Comparison of ENCODE assay signal across 8 cellular contexts in the genomic region with DNA sequence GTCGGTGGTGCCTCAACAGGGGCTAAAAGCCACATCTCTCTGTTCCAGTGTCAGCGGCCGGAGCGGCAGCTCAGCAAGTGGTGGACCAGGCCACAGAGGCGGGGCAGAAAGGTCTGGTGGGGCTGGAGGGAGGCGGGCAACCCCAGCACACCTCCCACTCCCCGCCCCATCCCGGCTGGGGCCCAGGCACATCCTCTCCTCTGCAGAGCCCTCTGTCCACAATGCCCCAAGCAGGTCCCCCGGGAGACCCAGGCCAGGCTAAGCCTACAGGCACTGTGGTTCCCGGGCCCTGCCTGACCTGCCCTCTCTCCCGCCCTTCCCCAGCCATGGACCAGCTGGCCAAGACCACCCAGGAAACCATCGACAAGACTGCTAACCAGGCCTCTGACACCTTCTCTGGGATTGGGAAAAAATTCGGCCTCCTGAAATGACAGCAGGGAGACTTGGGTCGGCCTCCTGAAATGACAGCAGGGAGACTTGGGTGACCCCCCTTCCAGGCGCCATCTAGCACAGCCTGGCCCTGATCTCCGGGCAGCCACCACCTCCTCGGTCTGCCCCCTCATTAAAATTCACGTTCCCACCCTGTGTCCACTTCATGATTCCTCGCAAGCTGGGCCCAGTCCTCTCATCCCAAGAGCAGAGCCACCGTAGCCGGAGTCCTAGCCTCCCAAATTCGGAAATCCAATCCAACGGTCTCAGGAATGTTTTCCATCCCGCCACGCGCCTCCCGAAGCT. TPM values are rescaled to one million over a fixed set of nuclear protein-coding genes. Genes with fewer than 3 reads are reported as not detected.
DNase-seq lines count a peak whose midpoint lies in the region; ATAC-seq and TF ChIP-seq lines count a peak whose summit lies in the region.

No MANE protein-coding gene starts in this region.

- H3K79me2 ChIP-seq in SK-N-SH (ENCODE audit: insufficient read depth), result no peaks in the 10 kb centered on the region

- H3K9ac ChIP-seq in mesenchymal stem cell (ENCODE audit: low read length), result peak overlapping the region; percentile 97
- no peak overlapping the region for H3K9ac ChIP-seq in SK-N-SH

- WGBS in ectodermal cell, 2 experiments, result 20% methylated on average over 27 of the region's 27 CpGs
- WGBS in mesenchymal stem cell, result 12% methylated on average over 27 of the region's 27 CpGs
- WGBS in SK-N-SH (ENCODE audit: low lambda C conversion rate), result 92% methylated on average over 21 of the region's 27 CpGs

- H2BK120ac ChIP-seq in mesenchymal stem cell (ENCODE audit: low read depth, low read length), result peak overlapping the region; percentile 99

- H2AK5ac ChIP-seq in mesenchymal stem cell (ENCODE audit: low read length, severe bottlenecking), result peak overlapping the region; percentile 40

- peak overlapping the region; percentile 36 for H2AFZ ChIP-seq in mesenchymal stem cell (ENCODE audit: low read depth, low read length)
- H2AFZ ChIP-seq in SK-N-SH (ENCODE audit: low read depth), result no peak overlapping the region

- H3K4me2 ChIP-seq in mesenchymal stem cell (ENCODE audit: low read length, poor library complexity, severe bottlenecking), result peak overlapping the region; percentile 95
- no peak overlapping the region for H3K4me2 ChIP-seq in SK-N-SH

- H2BK12ac ChIP-seq in mesenchymal stem cell (ENCODE audit: low read length in 2 of 2), result peak overlapping the region; percentile 49 to 70

- H3K4ac ChIP-seq in mesenchymal stem cell (ENCODE audit: low read depth in 1 of 2, low read length in 2 of 2), result peak overlapping the region; percentile 69 to 88

- DNase-seq in Peyer's patch, result peak; percentile 27 to 75 (median 69)
- peak; percentile 76 for DNase-seq in mesenchymal stem cell
- peak; percentile 89 for DNase-seq in upper lobe of right lung
- DNase-seq in SK-N-SH, result no peak

- H3K36me3 ChIP-seq in Peyer's patch, result no peaks in the 10 kb centered on the region
- H3K36me3 ChIP-seq in ectodermal cell (ENCODE audit: control insufficient read depth, insufficient read depth, low read length), result no peaks in the 10 kb centered on the region
- H3K36me3 ChIP-seq in mesenchymal stem cell (ENCODE audit: control insufficient read depth in 1 of 2, insufficient read depth in 2 of 2, low read depth in 1 of 2, low read length in 2 of 2), result peaks cover 0 to 3% of the 10 kb centered on the region in 2 experiments
- H3K36me3 ChIP-seq in upper lobe of right lung, result no peaks in the 10 kb centered on the region
- H3K36me3 ChIP-seq in SK-N-SH (replicated peaks in 1 of 2; ENCODE audit: control insufficient read depth in 1 of 2, insufficient read depth in 2 of 2, low read length in 1 of 2), result no peaks in the 10 kb centered on the region

- peak overlapping the region in 1 of 2 experiments; percentile 23 for H3K23ac ChIP-seq in mesenchymal stem cell (ENCODE audit: low read length in 2 of 2)

- H3K79me1 ChIP-seq in mesenchymal stem cell (replicated peaks; ENCODE audit: low read length, poor library complexity, severe bottlenecking), result no peaks in the 10 kb centered on the region

- no peak for TF ChIP-seq EP300 in SK-N-SH (IDR thresholded peaks at IDR 0.05; ENCODE audit: borderline replicate concordance in 1 of 2, low read depth in 1 of 2, low read length in 1 of 2)

- no peaks in the 10 kb centered on the region for H3F3A ChIP-seq in SK-N-SH (replicated peaks; ENCODE audit: insufficient read depth)

- H3K18ac ChIP-seq in mesenchymal stem cell (ENCODE audit: low read depth in 1 of 2, low read length in 2 of 2), result peak overlapping the region; percentile 76 to 86

- no peaks in the 10 kb centered on the region for H3K9me2 ChIP-seq in SK-N-SH

- H3K4me1 ChIP-seq in Peyer's patch (peaks cover 0 to 50% (median 19%) of the 10 kb centered on the region in 4 donors), ectodermal cell (ENCODE audit: control insufficient read depth, insufficient read depth, low read length) (peaks cover 26% of the 10 kb centered on the region), mesenchymal stem cell (ENCODE audit: control insufficient read depth, insufficient read depth, low read depth, low read length) (peaks cover 34% of the 10 kb centered on the region), upper lobe of right lung (peaks cover 44% of the 10 kb centered on the region), SK-N-SH (ENCODE audit: control insufficient read depth in 1 of 2, insufficient read depth in 2 of 2, low read depth in 1 of 2, low read length in 1 of 2) (peaks cover 0 to 6% of the 10 kb centered on the region in 2 experiments; a peak in 1 of 4 replicates)

- H3K27me3 ChIP-seq in Peyer's patch (no peaks in the 10 kb centered on the region), ectodermal cell (ENCODE audit: control insufficient read depth, insufficient read depth, low read length, poor library complexity, severe bottlenecking) (peaks cover 21% of the 10 kb centered on the region), mesenchymal stem cell (ENCODE audit: control insufficient read depth in 1 of 2, insufficient read depth in 1 of 2, low read length in 2 of 2) (no peaks in the 10 kb centered on the region), upper lobe of right lung (no peaks in the 10 kb centered on the region), SK-N-SH (ENCODE audit: insufficient read depth) (no peaks in the 10 kb centered on the region)

- peak overlapping the region; percentile 66 for H2BK5ac ChIP-seq in mesenchymal stem cell (ENCODE audit: low read depth, low read length, poor library complexity, severe bottlenecking)

- POLR2A ChIA-PET in SK-N-SH (lab: Yijun Ruan, JAX), result no interaction called here

- peak; percentile 62 for ATAC-seq in upper lobe of right lung
- ATAC-seq in GM18870 (IDR thresholded peaks at IDR 0.05; ENCODE audit: unreplicated experiment), result no peak
- no peak for ATAC-seq in HG02759 (IDR thresholded peaks at IDR 0.05; ENCODE audit: unreplicated experiment)

- H4K20me1 ChIP-seq in SK-N-SH (ENCODE audit: insufficient read depth), result no peaks in the 10 kb centered on the region

- no peak for TF ChIP-seq RAD21 in SK-N-SH (IDR thresholded peaks at IDR 0.05; ENCODE audit: low read length)

- peak overlapping the region; percentile 87 for H4K91ac ChIP-seq in mesenchymal stem cell (ENCODE audit: low read length)

- H3K9me3 ChIP-seq in Peyer's patch (no peaks in the 10 kb centered on the region), ectodermal cell (ENCODE audit: control insufficient read depth, low read length) (no peaks in the 10 kb centered on the region), mesenchymal stem cell (ENCODE audit: control insufficient read depth, low read length) (no peaks in the 10 kb centered on the region), upper lobe of right lung (no peaks in the 10 kb centered on the region), SK-N-SH (no peaks in the 10 kb centered on the region)

- H3K4me3 ChIP-seq in GM08714 (ENCODE audit: low read length) (peak overlapping the region; percentile 61; the same call in 1 of the 2 replicates), Peyer's patch (peak overlapping the region; percentile 42 to 68 (median 60)), ectodermal cell (ENCODE audit: insufficient read depth, low read depth, low read length) (peak overlapping the region; percentile 55), mesenchymal stem cell (ENCODE audit: insufficient read depth in 1 of 2, low read depth in 1 of 2, low read length in 2 of 2) (peak overlapping the region; percentile 60 to 81), upper lobe of right lung (peak overlapping the region; percentile 72), SK-N-SH (ENCODE audit: low read depth in 2 of 2, low read length in 1 of 2) (no peak overlapping the region)

- peak overlapping the region; percentile 82 for H2BK15ac ChIP-seq in mesenchymal stem cell (ENCODE audit: low read depth, poor library complexity, severe bottlenecking)

- TF ChIP-seq CTCF in Peyer's patch (IDR thresholded peaks at IDR 0.05) (no peak), upper lobe of right lung (IDR thresholded peaks at IDR 0.05) (no peak), SK-N-SH (IDR thresholded peaks at IDR 0.05) (no peak)

- H3K14ac ChIP-seq in mesenchymal stem cell (ENCODE audit: low read length in 2 of 2), result peak overlapping the region in 1 of 2 experiments; percentile 86

- H4K8ac ChIP-seq in mesenchymal stem cell (ENCODE audit: low read length), result peak overlapping the region; percentile 90

- CTCF ChIA-PET in SK-N-SH (lab: Yijun Ruan, JAX), result interaction anchor here (0.8 to 1.4 kb wide), 6 partner anchors 10 to 123 kb away, joined by 3 to 6 read pairs (median 4); a partner anchor contains a TSS

- H3K27ac ChIP-seq in Peyer's patch (peak overlapping the region; percentile 73 to 95 (median 85)), ectodermal cell (ENCODE audit: insufficient read depth, low read depth, low read length, poor library complexity, severe bottlenecking) (peak overlapping the region; percentile 33), mesenchymal stem cell (ENCODE audit: low read length, poor library complexity, severe bottlenecking) (peak overlapping the region; percentile 56), upper lobe of right lung (peak overlapping the region; percentile 97), SK-N-SH (ENCODE audit: low read depth in 2 of 2, low read length in 1 of 2) (no peak overlapping the region)

- intact Hi-C loops in upper lobe of right lung (cut with DNase I), result no loop called here

- TF ChIP-seq POLR2A in Peyer's patch (IDR thresholded peaks at IDR 0.05), result no peak

RNA-seq across cellular contexts. Expression of a gene that starts 2.0 kb away (rescaled TPM):
- total RNA-seq in Peyer's patch (100 to 1,000 TPM in 3 of 4 donors, 10 to 100 TPM in 1; 86.6 to 605 (median 431) TPM), upper lobe of right lung (155 TPM)
- polyA plus RNA-seq in ectodermal cell (2013, experiment 1 of 4), result not detected
- 0.34 TPM for polyA plus RNA-seq in ectodermal cell (2013, experiment 2 of 4)
- not detected for polyA plus RNA-seq in ectodermal cell (2013, experiment 3 of 4)
- polyA plus RNA-seq in ectodermal cell (2013, experiment 4 of 4), result not detected
- polyA plus RNA-seq in mesenchymal stem cell (2013, experiment 1 of 2), result 0.30 TPM
- 0.23 TPM for polyA plus RNA-seq in mesenchymal stem cell (2013, experiment 2 of 2)
- not detected in 2 replicates for polyA plus RNA-seq in SK-N-SH (2012; rRNA removed)
- not detected in 2 replicates for polyA plus RNA-seq in SK-N-SH (2012; cell fraction: cytosol; rRNA removed)
- not detected in 2 replicates for polyA plus RNA-seq in SK-N-SH (2012; cell fraction: nucleus; rRNA removed)

RNA-seq across cellular contexts. Expression of a gene that starts 11.9 kb away (rescaled TPM):
- 1 to 10 TPM in 2 of 4 donors, not detected in 2; 2.4 to 8.2 TPM for total RNA-seq in Peyer's patch
- polyA plus RNA-seq in ectodermal cell (2013, experiment 1 of 4), result 2.1 TPM
- 0.96 TPM for polyA plus RNA-seq in ectodermal cell (2013, experiment 2 of 4)
- 6.6 TPM for polyA plus RNA-seq in ectodermal cell (2013, experiment 3 of 4)
- 9.6 TPM for polyA plus RNA-seq in ectodermal cell (2013, experiment 4 of 4)
- 12.8 TPM for polyA plus RNA-seq in mesenchymal stem cell (2013, experiment 1 of 2)
- 12.6 TPM for polyA plus RNA-seq in mesenchymal stem cell (2013, experiment 2 of 2)
- total RNA-seq in upper lobe of right lung, result 17.2 TPM
- polyA plus RNA-seq in SK-N-SH (2012; rRNA removed), result 3.8 and 4.3 TPM in 2 replicates
- 2.3 and 3.1 TPM in 2 replicates for polyA plus RNA-seq in SK-N-SH (2012; cell fraction: cytosol; rRNA removed)
- 5.2 and 6.0 TPM in 2 replicates for polyA plus RNA-seq in SK-N-SH (2012; cell fraction: nucleus; rRNA removed)

RNA-seq across cellular contexts. Expression of a gene that starts 12.9 kb away (rescaled TPM):
- total RNA-seq in Peyer's patch, result 10 to 100 TPM in 2 of 4 donors, 1 to 10 TPM in 2; 2.8 to 16.5 (median 12.6) TPM
- polyA plus RNA-seq in ectodermal cell (2013, experiment 1 of 4), result 1.8 TPM
- polyA plus RNA-seq in ectodermal cell (2013, experiment 2 of 4), result 1.0 TPM
- polyA plus RNA-seq in ectodermal cell (2013, experiment 3 of 4), result 1.5 TPM
- polyA plus RNA-seq in ectodermal cell (2013, experiment 4 of 4), result 1.5 TPM
- 0.41 TPM for polyA plus RNA-seq in mesenchymal stem cell (2013, experiment 1 of 2)
- polyA plus RNA-seq in mesenchymal stem cell (2013, experiment 2 of 2), result 0.34 TPM
- total RNA-seq in upper lobe of right lung, result 86.3 TPM
- polyA plus RNA-seq in SK-N-SH (2012; rRNA removed), result 0.02 and 0.05 TPM in 2 replicates
- polyA plus RNA-seq in SK-N-SH (2012; cell fraction: cytosol; rRNA removed), result not detected in 2 replicates
- polyA plus RNA-seq in SK-N-SH (2012; cell fraction: nucleus; rRNA removed), result 0.01 and 0.06 TPM in 2 replicates

RNA-seq across cellular contexts. Expression of a gene that starts 49.8 kb away (rescaled TPM):
- not detected for total RNA-seq in Peyer's patch
- not detected for polyA plus RNA-seq in ectodermal cell (2013, experiment 1 of 4)
- polyA plus RNA-seq in ectodermal cell (2013, experiment 2 of 4), result not detected
- not detected for polyA plus RNA-seq in ectodermal cell (2013, experiment 3 of 4)
- not detected for polyA plus RNA-seq in ectodermal cell (2013, experiment 4 of 4)
- polyA plus RNA-seq in mesenchymal stem cell (2013, experiment 1 of 2), result not detected
- polyA plus RNA-seq in mesenchymal stem cell (2013, experiment 2 of 2), result not detected
- not detected for total RNA-seq in upper lobe of right lung
- polyA plus RNA-seq in SK-N-SH (2012; rRNA removed), result not detected in 2 replicates
- polyA plus RNA-seq in SK-N-SH (2012; cell fraction: cytosol; rRNA removed), result not detected in 2 replicates
- not detected in 2 replicates for polyA plus RNA-seq in SK-N-SH (2012; cell fraction: nucleus; rRNA removed)

Comparison
In these comparisons a context has a peak if more than half of its experiments do, and no peak if none do; other contexts are left out.
1. H3K4me3 ChIP-seq: peak in GM08714 (single experiment), Peyer's patch (4 of 4), ectodermal cell (single experiment), mesenchymal stem cell (2 of 2) and upper lobe of right lung (single experiment); none in SK-N-SH (0 of 2).
2. H3K27ac ChIP-seq: peak in Peyer's patch (4 of 4), ectodermal cell (single experiment), mesenchymal stem cell (single experiment) and upper lobe of right lung (single experiment); none in SK-N-SH (0 of 2).